Comparison of ENCODE assay signal across 24 cellular contexts in genomic region chr1:86521522-86521891, GRCh38. TPM values are rescaled to one million over a fixed set of nuclear protein-coding genes. Genes with fewer than 3 reads are reported as not detected.
A peak's percentile ranks its signal among the peaks of the same experiment; 100 is the strongest.
DNase-seq lines count a peak whose midpoint lies in the region; ATAC-seq, FAIRE-seq and TF ChIP-seq lines count a peak whose summit lies in the region.
"Had no signal": no experiment of that assay in that cellular context is flagged by ENCODE, and none has a peak within 500 bp of the region (broad histone marks: within the 10 kb centered on the region; RNA-seq: fewer than 3 reads in every experiment).

No MANE protein-coding gene starts in this region.

- H2BK120ac ChIP-seq in IMR-90 (ENCODE audit: low read depth, low read length): no peak overlapping the region

- H3K14ac ChIP-seq in IMR-90 (replicated peaks; ENCODE audit: low read depth, low read length): no peak overlapping the region

- no peaks in the 10 kb centered on the region for H4K20me1 ChIP-seq in IMR-90 (ENCODE audit: insufficient read depth, low read length)
- H4K20me1 ChIP-seq in K562 (replicated peaks; ENCODE audit: control insufficient read depth, insufficient read depth, low read length): no peaks in the 10 kb centered on the region

- FAIRE-seq in K562 (lab: Jason Lieb, UNC) (no peak), frontal cortex (lab: Jason Lieb, UNC) (peak; percentile 6), pancreas (lab: Jason Lieb, UNC) (peak; percentile 47)
- FAIRE-seq: A549, G401.6, GM12878, GM19239, H54 had no signal

- CTCF ChIA-PET in IMR-90 (lab: Yijun Ruan, JAX) (no interaction called here), K562 (lab: Yijun Ruan, JAX; ENCODE audit: low intra/inter-chr PET ratio) (no interaction called here)

- no CpG with 5 or more reads among the region's 2 CpGs for WGBS in IMR-90 (ENCODE audit: extremely low coverage in 2 of 2, insufficient read length in 1 of 2), 2 experiments
- WGBS in K562 (ENCODE audit: insufficient coverage, low coverage, missing lambda C conversion rate): 4% methylated on average over 2 of the region's 2 CpGs
- 38 to 53% methylated on average over 2 of the region's 2 CpGs for WGBS in pancreas, 2 donors

- H3K18ac ChIP-seq in IMR-90 (ENCODE audit: low read depth, low read length): no peak overlapping the region

- no peaks in the 10 kb centered on the region for H3K79me1 ChIP-seq in IMR-90 (ENCODE audit: low read depth in 1 of 2, low read length in 2 of 2)

- no peak overlapping the region for H3K4ac ChIP-seq in IMR-90 (ENCODE audit: low read depth, low read length)

- TF ChIP-seq CTCF in IMR-90 (conservative IDR thresholded peaks at IDR 0.05; ENCODE audit: low read depth, low read length): no peak
- TF ChIP-seq CTCF in K562 (IDR thresholded peaks at IDR 0.05 in 2 of 3, conservative IDR thresholded peaks at IDR 0.05 in 1 of 3; ENCODE audit: insufficient read depth in 2 of 3, low read depth in 1 of 3, low read length in 3 of 3): no peak
- TF ChIP-seq CTCF in pancreas (IDR thresholded peaks at IDR 0.05): no peak
- no peak for TF ChIP-seq CTCF in vagina (IDR thresholded peaks at IDR 0.05)

- no peak for ATAC-seq in IMR-90 (ENCODE audit: low read depth)
- ATAC-seq in K562: no peak
- ATAC-seq in pancreas: no peak
- ATAC-seq: A549, GM12878 had no signal

- H3K56ac ChIP-seq in IMR-90 (ENCODE audit: extremely low read depth, insufficient read depth, low read length): no peak overlapping the region

- H4K5ac ChIP-seq in IMR-90 (ENCODE audit: low read depth, low read length): no peak overlapping the region

- dilution Hi-C loops in IMR-90 (cut with HindIII; ENCODE audit: low sequenced_read_pairs, unreplicated experiment): no loop called here

- no peak overlapping the region for H3K9ac ChIP-seq in IMR-90 (ENCODE audit: low read depth, low read length)
- H3K9ac ChIP-seq in K562 (ENCODE audit: insufficient read depth in 1 of 2, low read depth in 2 of 2, low read length in 2 of 2): no peak overlapping the region

- in situ Hi-C loops in IMR-90 (cut with MboI; ENCODE audit: low sequenced_read_pairs) (no loop called here), K562 (cut with MboI) (no loop called here)

- no peaks in the 10 kb centered on the region for H3K4me1 ChIP-seq in IMR-90 (ENCODE audit: control insufficient read depth, insufficient read depth, low read length)
- H3K4me1 ChIP-seq in K562 (replicated peaks in 1 of 2; ENCODE audit: control insufficient read depth in 2 of 2, insufficient read depth in 2 of 2, low read length in 2 of 2): no peaks in the 10 kb centered on the region
- H3K4me1 ChIP-seq in pancreas: no peaks in the 10 kb centered on the region
- H3K4me1 ChIP-seq in vagina: no peaks in the 10 kb centered on the region
- H3K4me1 ChIP-seq: A549, HAP-1 had no signal

- H3K36me3 ChIP-seq in IMR-90 (ENCODE audit: control insufficient read depth, insufficient read depth, low read length): no peaks in the 10 kb centered on the region
- H3K36me3 ChIP-seq in K562 (ENCODE audit: control insufficient read depth, insufficient read depth, low read length): no peaks in the 10 kb centered on the region
- no peaks in the 10 kb centered on the region for H3K36me3 ChIP-seq in pancreas
- H3K36me3 ChIP-seq in vagina: no peaks in the 10 kb centered on the region
- H3K36me3 ChIP-seq: HAP-1 had no signal

- POLR2A ChIA-PET in IMR-90 (lab: Charles Lee; ENCODE audit: unreplicated experiment) (no interaction called here), K562 (lab: Yijun Ruan, JAX) (no interaction called here)

- H3K9me3 ChIP-seq in IMR-90 (ENCODE audit: control insufficient read depth, insufficient read depth, low read length) (no peaks in the 10 kb centered on the region), K562 (replicated peaks; ENCODE audit: control insufficient read depth, insufficient read depth, low read depth, low read length) (no peaks in the 10 kb centered on the region; the same call in 1 of the 2 replicates), pancreas (no peaks in the 10 kb centered on the region), vagina (no peaks in the 10 kb centered on the region)
- H3K9me3 ChIP-seq: A549, HAP-1 had no signal

- TF ChIP-seq RAD21 in IMR-90 (IDR thresholded peaks at IDR 0.05; ENCODE audit: low read length) (no peak), K562 (CRISPR knock-in tag; conservative IDR thresholded peaks at IDR 0.05 in 1 of 2, IDR thresholded peaks at IDR 0.05 in 1 of 2) (no peak)

- H3K9me1 ChIP-seq in IMR-90 (ENCODE audit: insufficient read depth, low read length) (no peaks in the 10 kb centered on the region), K562 (ENCODE audit: control insufficient read depth, insufficient read depth, low read length) (no peaks in the 10 kb centered on the region)

- H2AK5ac ChIP-seq in IMR-90 (ENCODE audit: low read depth, low read length): no peak overlapping the region

- H2AK9ac ChIP-seq in IMR-90 (replicated peaks; ENCODE audit: low read depth, low read length, poor library complexity): no peak overlapping the region

- no peak for DNase-seq in IMR-90
- DNase-seq in K562 (ENCODE audit: extremely low read depth in 1 of 4, low spot score in 3 of 4): no peak
- DNase-seq in frontal cortex (ENCODE audit: low spot score in 2 of 2): no peak
- DNase-seq in pancreas: no peak
- no peak for DNase-seq in AG20443 (ENCODE audit: low spot score)
- DNase-seq in iPS-NIHi11 (ENCODE audit: low spot score): no peak
- DNase-seq in vagina (ENCODE audit: extremely low spot score in 2 of 2): no peak
- DNase-seq: 8988T; ACHN; C1 segment of cervical spinal cord; Calu3; CD4-positive, alpha-beta memory T cell; COR-L47; DMS53; DND-41; GOT3; HFFc6 had no signal

- H2BK20ac ChIP-seq in IMR-90 (ENCODE audit: low read depth, low read length): no peak overlapping the region

- H3K27ac ChIP-seq in IMR-90 (ENCODE audit: insufficient read depth, low read length): no peak overlapping the region
- H3K27ac ChIP-seq in K562 (ENCODE audit: extremely low read depth, low read depth, low read length): no peak overlapping the region
- H3K27ac ChIP-seq in pancreas: no peak overlapping the region
- no peak overlapping the region for H3K27ac ChIP-seq in vagina
- H3K27ac ChIP-seq: A549 had no signal

- H4K91ac ChIP-seq in IMR-90 (ENCODE audit: insufficient read depth, low read depth, low read length): no peak overlapping the region

- H3K27me3 ChIP-seq in IMR-90 (ENCODE audit: control insufficient read depth, insufficient read depth, low read length): no peaks in the 10 kb centered on the region
- no peaks in the 10 kb centered on the region for H3K27me3 ChIP-seq in K562 (ENCODE audit: control insufficient read depth in 2 of 2, insufficient read depth in 2 of 2, low read length in 2 of 2)
- no peaks in the 10 kb centered on the region for H3K27me3 ChIP-seq in pancreas
- H3K27me3 ChIP-seq in vagina: no peaks in the 10 kb centered on the region

- no peak overlapping the region for H2BK5ac ChIP-seq in IMR-90 (ENCODE audit: low read depth, low read length, poor library complexity, severe bottlenecking)

- H3K4me3 ChIP-seq in IMR-90 (ENCODE audit: insufficient read depth, low read depth, low read length): no peak overlapping the region
- no peak overlapping the region for H3K4me3 ChIP-seq in K562
- no peak overlapping the region for H3K4me3 ChIP-seq in pancreas
- no peak overlapping the region for H3K4me3 ChIP-seq in vagina
- H3K4me3 ChIP-seq: A549, GM12878, HAP-1 had no signal

- no peak overlapping the region for H2BK15ac ChIP-seq in IMR-90 (ENCODE audit: low read depth, low read length)

- H4K8ac ChIP-seq in IMR-90 (ENCODE audit: low read depth in 2 of 2, low read length in 2 of 2): no peak overlapping the region

- TF ChIP-seq POLR2A in IMR-90 (IDR thresholded peaks at IDR 0.05; ENCODE audit: low read depth, low read length): no peak
- no peak for TF ChIP-seq POLR2A in K562 (conservative IDR thresholded peaks at IDR 0.05)
- TF ChIP-seq POLR2A in vagina (IDR thresholded peaks at IDR 0.05): no peak

- no peak overlapping the region for H2AFZ ChIP-seq in IMR-90 (replicated peaks; ENCODE audit: low read length, poor library complexity)
- no peak overlapping the region for H2AFZ ChIP-seq in K562 (ENCODE audit: low read depth, low read length)

- TF ChIP-seq EP300 in K562 (IDR thresholded peaks at IDR 0.05; ENCODE audit: low read length): no peak

- H3K4me2 ChIP-seq in IMR-90 (ENCODE audit: low read depth, low read length) (no peak overlapping the region), K562 (ENCODE audit: insufficient read depth, low read length) (no peak overlapping the region)
- H3K4me2 ChIP-seq: A549 had no signal

- H3K79me2 ChIP-seq in K562 (ENCODE audit: control insufficient read depth, insufficient read depth, low read length): no peaks in the 10 kb centered on the region

- no peak overlapping the region for H3K23ac ChIP-seq in IMR-90 (ENCODE audit: low read depth, low read length)

- intact Hi-C loops in IMR-90 (cut with micrococcal nuclease) (no loop called here), K562 (cut with micrococcal nuclease) (no loop called here), pancreas (cut with DNase I) (no loop called here), vagina (cut with DNase I) (no loop called here)

- no TSS peak for BruUV-seq in IMR-90 (replicated peaks; lab: Mats Ljungman, UMichigan)
- no TSS peak for BruUV-seq in K562 (replicated peaks; lab: Mats Ljungman, UMichigan)

RNA-seq across cellular contexts. Expression of gene CLCA4, which starts 25.4 kb away (rescaled TPM):
- total RNA-seq in IMR-90 (2012; rRNA removed) (not detected in 2 replicates), K562 (2014; rRNA removed) (not detected in 2 replicates), K562 (2014; rRNA removed; fragmentation: Illumina TruSeq; extraction: Trizol) (not detected in 2 replicates), K562 (2015; rRNA removed; fragmentation: Illumina TruSeq; extraction: Trizol) (not detected in 2 replicates), K562 (2021) (not detected in 2 replicates), frontal cortex (not detected), pancreas (under 1 TPM in 2 of 6 donors, not detected in 4; 0.06 to 0.13 TPM), vagina (44.0 TPM)
- polyA plus RNA-seq in IMR-90 (2012; rRNA removed) (not detected in 2 replicates), K562 (2011; rRNA removed) (not detected in 2 replicates), K562 (2014; fragmentation: Illumina TruSeq; extraction: Trizol) (not detected in 2 replicates), K562 (2014; fragmentation: Nextera tagmentation; extraction: Ambion mirVana) (not detected), K562 (2014; rRNA removed) (not detected in 2 replicates), pancreas (under 1 TPM; 0.07 to 0.19 TPM)
- polyA plus RNA-seq in IMR-90 (2012; cell fraction: cytosol; rRNA removed): not detected in 2 replicates
- not detected in 2 replicates for polyA plus RNA-seq in IMR-90 (2012; cell fraction: nucleus; rRNA removed; ENCODE audit: low replicate concordance)
- total RNA-seq in K562 (2011; cell fraction: chromatin; rRNA removed; ENCODE audit: low replicate concordance): not detected in 2 replicates
- not detected in 2 replicates for total RNA-seq in K562 (2011; cell fraction: nucleolus; rRNA removed)
- not detected in 2 replicates for total RNA-seq in K562 (2011; cell fraction: nucleoplasm; rRNA removed)
- not detected in 2 replicates for polyA plus RNA-seq in K562 (2011; cell fraction: cytosol; rRNA removed)
- not detected in 2 replicates for polyA plus RNA-seq in K562 (2011; cell fraction: nucleus; rRNA removed)
- polyA plus RNA-seq in K562 (2012): not detected in 2 replicates
- polyA minus RNA-seq in K562 (2011; rRNA and poly(A)+ RNA removed): not detected in 2 replicates
- not detected in 2 replicates for polyA minus RNA-seq in K562 (2011; cell fraction: cytosol; rRNA and poly(A)+ RNA removed)
- polyA minus RNA-seq in K562 (2011; cell fraction: nucleus; rRNA and poly(A)+ RNA removed): not detected in 2 replicates
- total RNA-seq: Calu3; CD4-positive, alpha-beta memory T cell; GM12878 had no signal
- polyA plus RNA-seq: A549; BJ; CD4-positive, alpha-beta memory T cell had no signal

RNA-seq across cellular contexts. Expression of gene CLCA1, which starts 52.8 kb away (rescaled TPM):
- total RNA-seq in IMR-90 (2012; rRNA removed) (not detected in 2 replicates), K562 (2014; rRNA removed) (not detected in 2 replicates), K562 (2014; rRNA removed; fragmentation: Illumina TruSeq; extraction: Trizol) (not detected in 2 replicates), K562 (2015; rRNA removed; fragmentation: Illumina TruSeq; extraction: Trizol) (not detected in 2 replicates), K562 (2021) (0.04 and 0.22 TPM in 2 replicates), frontal cortex (not detected), pancreas (under 1 TPM in 1 of 6 donors, not detected in 5; 0.44 TPM), vagina (not detected)
- polyA plus RNA-seq in IMR-90 (2012; rRNA removed) (not detected in 2 replicates), K562 (2011; rRNA removed) (0.03 and 0.08 TPM in 2 replicates), K562 (2014; fragmentation: Illumina TruSeq; extraction: Trizol) (0.08 TPM in 1 of 2 replicates, not detected in the other), K562 (2014; fragmentation: Nextera tagmentation; extraction: Ambion mirVana) (under 1 TPM in 1 of 2 experiments, not detected in 1; 0.03 TPM), K562 (2014; rRNA removed) (not detected in 2 replicates), pancreas (under 1 TPM; 0.05 to 0.11 TPM)
- not detected in 2 replicates for polyA plus RNA-seq in IMR-90 (2012; cell fraction: cytosol; rRNA removed)
- not detected in 2 replicates for polyA plus RNA-seq in IMR-90 (2012; cell fraction: nucleus; rRNA removed; ENCODE audit: low replicate concordance)
- 0.09 TPM in 1 of 2 replicates, not detected in the other for total RNA-seq in K562 (2011; cell fraction: chromatin; rRNA removed; ENCODE audit: low replicate concordance)
- 0.13 and 0.17 TPM in 2 replicates for total RNA-seq in K562 (2011; cell fraction: nucleolus; rRNA removed)
- total RNA-seq in K562 (2011; cell fraction: nucleoplasm; rRNA removed): not detected in 2 replicates
- 0.03 TPM in 1 of 2 replicates, not detected in the other for polyA plus RNA-seq in K562 (2011; cell fraction: cytosol; rRNA removed)
- polyA plus RNA-seq in K562 (2011; cell fraction: nucleus; rRNA removed): 0.09 TPM in 1 of 2 replicates, not detected in the other
- polyA plus RNA-seq in K562 (2012): 0.07 TPM in 1 of 2 replicates, not detected in the other
- 0.09 and 0.11 TPM in 2 replicates for polyA minus RNA-seq in K562 (2011; rRNA and poly(A)+ RNA removed)
- polyA minus RNA-seq in K562 (2011; cell fraction: cytosol; rRNA and poly(A)+ RNA removed): not detected in 2 replicates
- polyA minus RNA-seq in K562 (2011; cell fraction: nucleus; rRNA and poly(A)+ RNA removed): not detected in 2 replicates
- total RNA-seq: Calu3; CD4-positive, alpha-beta memory T cell; HFFc6 had no signal
- polyA plus RNA-seq: A549; BJ; CD4-positive, alpha-beta memory T cell; GM12878 had no signal

Comparison
In these comparisons a context has a peak if more than half of its experiments do, and no peak if none do; other contexts are left out.
1. RNA of gene CLCA4, which starts 25.4 kb away (total RNA-seq): 44.0 TPM in vagina (single experiment); 0.06 to 0.13 TPM in pancreas, not detected in IMR-90, not detected in K562 and not detected in frontal cortex (single experiment); every median in the first group is over 10 times any median in the second.